8 cellular contexts compared by ENCODE assay signal in genomic region chr6:31192431-31193105, GRCh38. TPM values are rescaled to one million over a fixed set of nuclear protein-coding genes. Genes with fewer than 3 reads are reported as not detected.
DNase-seq lines count a peak whose midpoint lies in the region; TF ChIP-seq lines count a peak whose summit lies in the region.
"Not testable (repeated sequence)": the region's sequence is repeated elsewhere in the genome, so short reads cannot be mapped to it uniquely, and the experiment has no call there.
"Had no signal": no experiment of that assay in that cellular context is flagged by ENCODE, and none has a peak within 500 bp of the region (broad histone marks: within the 10 kb centered on the region; RNA-seq: fewer than 3 reads in every experiment).

No MANE protein-coding gene starts in this region.

- DNase-seq in GM06990 (ENCODE audit: extremely low read depth, insufficient read length), result peak; percentile 59
- DNase-seq in MV-4-11 (lab: John Stamatoyannopoulos, UW), result peak; percentile 35
- DNase-seq in OCI-M1 (lab: John Stamatoyannopoulos, UW), result peak; percentile 88
- peak; percentile 42 to 52 for DNase-seq in activated CD4-positive, alpha-beta T cell treated with anti-CD3 and anti-CD28 coated beads, Interleukin-2, amount 50 U/mL, for 4 hours
- peak; percentile 81 for DNase-seq in cerebellar cortex (ENCODE audit: low spot score)
- peak; percentile 53 for DNase-seq in iPS-NIHi11 (ENCODE audit: low spot score)
- peak; percentile 72 for DNase-seq in renal cortical epithelial cell (ENCODE audit: low read depth)

- H3K36me3 ChIP-seq in GM06990 (ENCODE audit: control insufficient read depth, insufficient read depth, low read length), result not testable (repeated sequence)

- TF ChIP-seq CTCF in GM06990 (IDR thresholded peaks at IDR 0.05; ENCODE audit: insufficient read depth, low read length, poor library complexity, severe bottlenecking), result peak; percentile 77

- H3K27me3 ChIP-seq in GM06990 (replicated peaks; ENCODE audit: control insufficient read depth, insufficient read depth, low read length), result not testable (repeated sequence)

- H3K4me3 ChIP-seq in GM06990 (replicated peaks; ENCODE audit: low read depth, low read length), result not testable (repeated sequence)

RNA-seq across cellular contexts. Expression of gene POU5F1, which starts 22.1 kb away (rescaled TPM):
- 6.6 and 11.3 TPM in 2 replicates for total RNA-seq in renal cortical epithelial cell

RNA-seq across cellular contexts. Expression of gene TCF19, which starts 34.2 kb away (rescaled TPM):
- 2.2 and 10.8 TPM in 2 replicates for total RNA-seq in renal cortical epithelial cell

RNA-seq across cellular contexts. Expression of gene CCHCR1, which starts 35.0 kb away (rescaled TPM):
- 12.9 and 21.0 TPM in 2 replicates for total RNA-seq in renal cortical epithelial cell

RNA-seq across cellular contexts. Expression of gene PSORS1C2, which starts 53.7 kb away (rescaled TPM):
- not detected in 2 replicates for total RNA-seq in renal cortical epithelial cell
- total RNA-seq: activated naive CD4-positive, alpha-beta T cell treated with anti-CD3 and anti-CD28 coated beads, Interleukin-2, amount 50 U/mL, for 72 hours had no signal

Comparison
In these comparisons a context has a peak if more than half of its experiments do, and no peak if none do; other contexts are left out.
1. DNase-seq: peak in every context shown above with its lines; median percentile 88 in OCI-M1; 81 in cerebellar cortex; 72 in renal cortical epithelial cell; 59 in GM06990; 53 in iPS-NIHi11; 47 in activated CD4-positive, alpha-beta T cell treated with anti-CD3 and anti-CD28 coated beads, Interleukin-2, amount 50 U/mL, for 4 hours; 35 in MV-4-11.